Comparison of ENCODE assay signal across 29 cellular contexts in the genomic region with DNA sequence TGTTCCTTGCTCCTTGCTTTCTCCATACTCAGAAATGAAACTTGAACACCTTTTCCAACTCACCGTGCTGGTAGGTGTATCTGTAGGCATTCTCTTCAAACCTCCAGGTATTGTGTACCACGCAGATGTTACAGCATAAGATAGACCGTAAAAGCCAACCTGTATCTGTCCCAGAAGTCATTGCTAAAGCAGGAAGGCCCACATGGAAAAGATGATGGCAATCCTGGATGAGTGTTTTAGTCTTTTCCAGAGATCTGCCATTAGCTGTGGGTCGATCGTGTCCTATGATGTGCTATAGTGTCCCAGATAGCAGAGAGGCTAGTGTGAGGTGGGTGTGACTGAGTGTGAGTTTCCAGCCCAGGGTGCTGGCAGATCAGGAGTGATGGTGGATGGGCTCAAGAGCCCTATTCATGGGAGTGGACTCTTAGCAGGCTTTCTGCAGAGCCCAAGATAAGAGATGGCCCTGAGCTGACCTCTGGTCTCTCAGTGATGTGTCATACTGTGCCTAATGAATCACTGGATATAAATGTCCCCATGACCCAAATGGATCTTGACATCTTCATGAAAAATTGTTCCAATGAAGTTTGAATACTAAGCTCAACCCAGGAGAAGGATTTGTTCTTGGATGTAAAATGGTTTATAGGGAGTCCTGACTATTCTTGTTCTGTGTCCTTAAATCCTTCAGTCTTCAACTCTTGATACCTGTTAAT.
DNase-seq lines count a peak whose midpoint lies in the region; ATAC-seq and TF ChIP-seq lines count a peak whose summit lies in the region.
"Had no signal": no experiment of that assay in that cellular context is flagged by ENCODE, and none has a peak within 500 bp of the region (broad histone marks: within the 10 kb centered on the region; RNA-seq: fewer than 3 reads in every experiment).

No MANE protein-coding gene starts in this region.

- intact Hi-C loops in mucosa of descending colon (cut with DNase I, micrococcal nuclease): no loop called here

- H3K36me3 ChIP-seq in mucosa of descending colon (ENCODE audit: low read depth): no peaks in the 10 kb centered on the region
- H3K36me3 ChIP-seq: BLaER1, esophagus squamous epithelium, tibial artery had no signal

- DNase-seq in EH (ENCODE audit: low read depth): peak; percentile 72
- DNase-seq in OCI-M1 (lab: John Stamatoyannopoulos, UW): peak; percentile 61
- peak; percentile 58 for DNase-seq in erythroblast (lab: John Stamatoyannopoulos, UW)
- DNase-seq in mucosa of descending colon: no peak
- no peak for DNase-seq in occipital lobe (lab: John Stamatoyannopoulos, UW)
- no peak for DNase-seq in activated gamma-delta T cell (lab: John Stamatoyannopoulos, UW)
- DNase-seq in NOMO-1 treated with DMSO at 0.1 percent for 48 hours (lab: John Stamatoyannopoulos, UW; ENCODE audit: unreplicated experiment): no peak
- DNase-seq: activated CD4-positive, alpha-beta T cell treated with anti-CD3 and anti-CD28 coated beads, Interleukin-2, amount 50 U/mL, for 48 hours; activated naive CD4-positive, alpha-beta T cell treated with anti-CD3 and anti-CD28 coated beads, Interleukin-2, amount 50 U/mL, for 16 hours; aorta; central memory CD4-positive, alpha-beta T cell; COR-L47; DMS53; esophagus squamous epithelium; immature natural killer cell; IMR-90; NCI-H1092; NCI-H187 treated with DMSO at 0.1 percent for 48 hours; NCI-H2171 treated with DMSO at 0.1 percent for 48 hours; NCI-H526; NK-92 treated with Interleukin-12 subunit alpha and Interleukin-12 subunit beta, amount 100 ng/mL, for 24 hours; stimulated activated CD4-positive, alpha-beta T cell treated with anti-CD3 and anti-CD28 coated beads, Interleukin-1b, Interleukin-23, amount 100 ng/mL, for 48 hours; T-cell; tibial artery had no signal

- no peaks in the 10 kb centered on the region for H3K4me1 ChIP-seq in mucosa of descending colon (ENCODE audit: low read depth)
- H3K4me1 ChIP-seq: esophagus squamous epithelium, tibial artery had no signal

- peak; percentile 12 for ATAC-seq in mucosa of descending colon
- ATAC-seq: activated CD4-positive, CD25-positive, alpha-beta regulatory T cell treated with anti-CD3 and anti-CD28 coated beads, Interleukin-2, amount 50 U/mL, for 24 hours; left lobe of liver; Panc1; T-cell had no signal

- H3K4me3 ChIP-seq in mucosa of descending colon: no peak overlapping the region
- H3K4me3 ChIP-seq: BLaER1, esophagus squamous epithelium, smooth muscle cell, tibial artery had no signal

- peak; percentile 40 for TF ChIP-seq POLR2A in erythroblast (IDR thresholded peaks at IDR 0.05; ENCODE audit: low read length)

- H3K9me3 ChIP-seq in mucosa of descending colon: no peaks in the 10 kb centered on the region
- H3K9me3 ChIP-seq: BLaER1, esophagus squamous epithelium, tibial artery had no signal

- no peak for TF ChIP-seq CTCF in mucosa of descending colon (IDR thresholded peaks at IDR 0.05)

Comparison
In these comparisons a context has a peak if more than half of its experiments do, and no peak if none do; other contexts are left out.
1. DNase-seq: peak in EH (single experiment), OCI-M1 (single experiment) and erythroblast (2 of 2); none in mucosa of descending colon (0 of 3), occipital lobe (single experiment), activated gamma-delta T cell (single experiment) and NOMO-1 treated with DMSO at 0.1 percent for 48 hours (single experiment).